Comparison of ENCODE assay signal across 17 cellular contexts in the genomic region with DNA sequence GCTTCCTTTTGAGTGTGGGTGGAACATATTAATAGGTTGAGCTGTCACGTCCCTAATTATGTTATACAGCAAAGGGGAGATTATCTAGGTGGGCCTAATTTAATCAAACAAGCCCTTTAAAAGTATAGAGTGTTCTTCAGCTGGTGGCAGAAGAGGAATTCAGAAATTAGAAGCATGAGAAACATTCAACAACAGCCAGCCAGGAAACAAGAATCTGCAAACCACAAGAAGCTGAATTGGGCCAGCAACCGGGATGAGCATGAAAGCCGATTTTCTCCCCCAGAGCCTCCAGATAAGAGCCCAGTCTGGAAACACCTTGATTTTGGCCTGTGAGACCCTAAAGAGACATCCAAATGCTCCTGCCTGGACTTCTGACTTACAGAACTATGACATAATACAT.
"Had no signal": no experiment of that assay in that cellular context is flagged by ENCODE, and none has a peak within 500 bp of the region (broad histone marks: within the 10 kb centered on the region; RNA-seq: fewer than 3 reads in every experiment).

No MANE protein-coding gene starts in this region.

- DNase-seq: colonic mucosa; dermis blood vessel endothelial cell; erythroblast; foreskin melanocyte; heart left ventricle; hippocampal formation; mammary epithelial cell; naive thymus-derived CD8-positive, alpha-beta T cell; posterior cingulate gyrus; right cardiac atrium; stimulated activated CD4-positive, alpha-beta T cell treated with anti-CD3 and anti-CD28 coated beads, Interleukin-4, amount 100 ng/mL, for 1 hour; stimulated activated CD8-positive, alpha-beta memory T cell treated with anti-CD3 and anti-CD28 coated beads, Interleukin-4, amount 100 ng/mL, for 48 hours; stimulated activated naive CD8-positive, alpha-beta T cell treated with anti-CD3 and anti-CD28 coated beads, Interleukin-15, Interleukin-2, amounts not matched to agents 100 U/mL and 50 U/mL, for 24 hours; thyroid gland; upper lobe of left lung; uterus had no signal

- ATAC-seq: heart left ventricle; naive thymus-derived CD8-positive, alpha-beta T cell; right cardiac atrium; stimulated activated effector memory CD8-positive, alpha-beta T cell treated with anti-CD3 and anti-CD28 coated beads, Interleukin-12 subunit alpha, Interleukin-12 subunit beta, amount 100 ng/mL, for 72 hours; stimulated activated naive CD8-positive, alpha-beta T cell treated with anti-CD3 and anti-CD28 coated beads, Interleukin-15, Interleukin-2, amounts not matched to agents 100 U/mL and 50 U/mL, for 24 hours had no signal
